22 cellular contexts compared by ENCODE assay signal in genomic region chr10:49353895-49354566, GRCh38. TPM values are rescaled to one million over a fixed set of nuclear protein-coding genes. Genes with fewer than 3 reads are reported as not detected.
DNase-seq lines count a peak whose midpoint lies in the region; ATAC-seq and TF ChIP-seq lines count a peak whose summit lies in the region.
"Had no signal": no experiment of that assay in that cellular context is flagged by ENCODE, and none has a peak within 500 bp of the region (broad histone marks: within the 10 kb centered on the region; RNA-seq: fewer than 3 reads in every experiment).

No MANE protein-coding gene starts in this region.

- CTCF ChIA-PET in activated CD8-positive, alpha-beta T cell treated with anti-CD3 and anti-CD28 coated beads, Interleukin-2, amount 10 ng/mL, durations not matched to agents 7 days and 5 days (lab: Charles Lee): no interaction called here
- CTCF ChIA-PET in activated CD8-positive, alpha-beta T cell treated with anti-CD3 and anti-CD28 coated beads for 36 hours (lab: Charles Lee): no interaction called here

- no peaks in the 10 kb centered on the region for H3K36me3 ChIP-seq in esophagus muscularis mucosa
- no peaks in the 10 kb centered on the region for H3K36me3 ChIP-seq in neuronal stem cell (replicated peaks in 1 of 2; ENCODE audit: control insufficient read depth in 2 of 2, insufficient read depth in 2 of 2, low read length in 2 of 2)
- H3K36me3 ChIP-seq in vagina: no peaks in the 10 kb centered on the region
- H3K36me3 ChIP-seq: HAP-1 had no signal

- H3K4me1 ChIP-seq in esophagus muscularis mucosa (no peaks in the 10 kb centered on the region), neuronal stem cell (ENCODE audit: control insufficient read depth in 2 of 2, insufficient read depth in 1 of 2, low read depth in 1 of 2, low read length in 2 of 2) (no peaks in the 10 kb centered on the region), vagina (no peaks in the 10 kb centered on the region)
- H3K4me1 ChIP-seq: A549, HAP-1 had no signal

- H2BK12ac ChIP-seq in neuronal stem cell (ENCODE audit: low read length): no peak overlapping the region

- H3K9me3 ChIP-seq in esophagus muscularis mucosa (peaks cover 0 to 27% (median 19%) of the 10 kb centered on the region in 4 donors), neuronal stem cell (replicated peaks in 1 of 2; ENCODE audit: control insufficient read depth in 2 of 2, insufficient read depth in 1 of 2, low read depth in 1 of 2, low read length in 2 of 2) (no peaks in the 10 kb centered on the region), vagina (no peaks in the 10 kb centered on the region)
- H3K9me3 ChIP-seq: HAP-1 had no signal

- H3K4ac ChIP-seq in neuronal stem cell (ENCODE audit: low read length): no peak overlapping the region

- peak overlapping the region; percentile 49 for H3K23ac ChIP-seq in neuronal stem cell (ENCODE audit: low read depth, low read length, poor library complexity)

- no peaks in the 10 kb centered on the region for H3K79me1 ChIP-seq in neuronal stem cell (ENCODE audit: low read depth, low read length)

- H3K9ac ChIP-seq in neuronal stem cell (ENCODE audit: low read depth, low read length, poor library complexity): no peak overlapping the region

- peaks cover 13% of the 10 kb centered on the region for H3K27me3 Mint-ChIP-seq in activated CD8-positive, alpha-beta T cell treated with anti-CD3 and anti-CD28 coated beads, Interleukin-2, amount 10 ng/mL, durations not matched to agents 7 days and 5 days (ENCODE audit: low read depth)
- peaks cover 2% of the 10 kb centered on the region for H3K27me3 Mint-ChIP-seq in activated CD8-positive, alpha-beta T cell treated with anti-CD3 and anti-CD28 coated beads for 36 hours
- H3K27me3 Mint-ChIP-seq in activated CD4-positive, alpha-beta T cell treated with anti-CD3 and anti-CD28 coated beads, Interleukin-2, amount 10 ng/mL, durations not matched to agents 24 days and 14 days: peaks cover 2% of the 10 kb centered on the region

- H3K4me3 ChIP-seq in esophagus muscularis mucosa (no peak overlapping the region), neuronal stem cell (ENCODE audit: low read length in 2 of 2) (no peak overlapping the region), vagina (no peak overlapping the region)
- H3K4me3 ChIP-seq: A549, GM23338, HAP-1 had no signal

- peak overlapping the region; percentile 12 for H3K14ac ChIP-seq in neuronal stem cell (ENCODE audit: low read length)

- no peaks in the 10 kb centered on the region for H3K36me3 Mint-ChIP-seq in activated CD8-positive, alpha-beta T cell treated with anti-CD3 and anti-CD28 coated beads, Interleukin-2, amount 10 ng/mL, durations not matched to agents 7 days and 5 days (ENCODE audit: low read depth)
- no peaks in the 10 kb centered on the region for H3K36me3 Mint-ChIP-seq in activated CD8-positive, alpha-beta T cell treated with anti-CD3 and anti-CD28 coated beads for 36 hours (ENCODE audit: low read depth)
- no peaks in the 10 kb centered on the region for H3K36me3 Mint-ChIP-seq in activated CD4-positive, alpha-beta T cell treated with anti-CD3 and anti-CD28 coated beads, Interleukin-2, amount 10 ng/mL, durations not matched to agents 24 days and 14 days (ENCODE audit: low read depth)
- H3K36me3 Mint-ChIP-seq: CD4-positive, alpha-beta memory T cell had no signal

- no peak overlapping the region for H2BK120ac ChIP-seq in neuronal stem cell (ENCODE audit: low read depth, low read length)

- H2AFZ ChIP-seq in neuronal stem cell (ENCODE audit: low read length): no peak overlapping the region
- H2AFZ ChIP-seq: GM23338 had no signal

- H3K4me1 Mint-ChIP-seq in activated CD8-positive, alpha-beta T cell treated with anti-CD3 and anti-CD28 coated beads, Interleukin-2, amount 10 ng/mL, durations not matched to agents 7 days and 5 days (ENCODE audit: low read depth): peaks cover 3% of the 10 kb centered on the region
- peaks cover 3% of the 10 kb centered on the region for H3K4me1 Mint-ChIP-seq in activated CD8-positive, alpha-beta T cell treated with anti-CD3 and anti-CD28 coated beads for 36 hours (ENCODE audit: low read depth)
- H3K4me1 Mint-ChIP-seq in activated CD4-positive, alpha-beta T cell treated with anti-CD3 and anti-CD28 coated beads, Interleukin-2, amount 10 ng/mL, durations not matched to agents 24 days and 14 days: peaks cover 5% of the 10 kb centered on the region
- H3K4me1 Mint-ChIP-seq: CD4-positive, alpha-beta memory T cell; GM23338 had no signal

- WGBS in esophagus muscularis mucosa: 88% methylated on average over 8 of the region's 8 CpGs
- no CpG with 5 or more reads among the region's 8 CpGs for WGBS in neuronal stem cell (ENCODE audit: extremely low coverage in 2 of 2, insufficient read length in 2 of 2, insufficient replicate concordance in 1 of 2), 2 donors

- no peaks in the 10 kb centered on the region for H3K9me3 Mint-ChIP-seq in activated CD8-positive, alpha-beta T cell treated with anti-CD3 and anti-CD28 coated beads, Interleukin-2, amount 10 ng/mL, durations not matched to agents 7 days and 5 days (ENCODE audit: insufficient read depth)
- peaks cover 5% of the 10 kb centered on the region for H3K9me3 Mint-ChIP-seq in activated CD8-positive, alpha-beta T cell treated with anti-CD3 and anti-CD28 coated beads for 36 hours
- no peaks in the 10 kb centered on the region for H3K9me3 Mint-ChIP-seq in activated CD4-positive, alpha-beta T cell treated with anti-CD3 and anti-CD28 coated beads, Interleukin-2, amount 10 ng/mL, durations not matched to agents 24 days and 14 days
- H3K9me3 Mint-ChIP-seq: HFFc6 had no signal

- no peak for TF ChIP-seq POLR2A in esophagus muscularis mucosa (IDR thresholded peaks at IDR 0.05; ENCODE audit: low read depth)
- TF ChIP-seq POLR2A in vagina (IDR thresholded peaks at IDR 0.05): no peak

- ATAC-seq in activated CD8-positive, alpha-beta T cell treated with anti-CD3 and anti-CD28 coated beads, Interleukin-2, amount 10 ng/mL, durations not matched to agents 7 days and 5 days: no peak
- ATAC-seq in activated CD8-positive, alpha-beta T cell treated with anti-CD3 and anti-CD28 coated beads for 36 hours: no peak
- ATAC-seq: A549, GM23338 had no signal

- H3K4me3 Mint-ChIP-seq in activated CD8-positive, alpha-beta T cell treated with anti-CD3 and anti-CD28 coated beads, Interleukin-2, amount 10 ng/mL, durations not matched to agents 7 days and 5 days: no peak overlapping the region
- H3K4me3 Mint-ChIP-seq in activated CD8-positive, alpha-beta T cell treated with anti-CD3 and anti-CD28 coated beads for 36 hours: no peak overlapping the region
- H3K4me3 Mint-ChIP-seq in activated CD4-positive, alpha-beta T cell treated with anti-CD3 and anti-CD28 coated beads, Interleukin-2, amount 10 ng/mL, durations not matched to agents 24 days and 14 days: no peak overlapping the region
- H3K4me3 Mint-ChIP-seq: CD4-positive, alpha-beta memory T cell; GM23338; HFFc6 had no signal

- H4K8ac ChIP-seq in neuronal stem cell (ENCODE audit: low read depth, low read length): no peak overlapping the region

- no peak overlapping the region for H3K4me2 ChIP-seq in neuronal stem cell (ENCODE audit: insufficient read depth, low read length, poor library complexity, severe bottlenecking)
- H3K4me2 ChIP-seq: A549, GM23338 had no signal

- H4K91ac ChIP-seq in neuronal stem cell (ENCODE audit: low read depth, low read length, poor library complexity): no peak overlapping the region

- no peak for TF ChIP-seq EP300 in esophagus muscularis mucosa (IDR thresholded peaks at IDR 0.05)

- H3K27ac ChIP-seq in esophagus muscularis mucosa (replicated peaks in 1 of 4) (no peak overlapping the region), neuronal stem cell (replicated peaks; ENCODE audit: low read length) (no peak overlapping the region), vagina (no peak overlapping the region)
- H3K27ac ChIP-seq: A549 had no signal

- intact Hi-C loops in activated CD8-positive, alpha-beta T cell treated with anti-CD3 and anti-CD28 coated beads for 36 hours (cut with micrococcal nuclease): no loop called here
- intact Hi-C loops in esophagus muscularis mucosa (cut with DNase I): no loop called here
- intact Hi-C loops in vagina (cut with DNase I): no loop called here
- intact Hi-C loops in activated CD4-positive, alpha-beta T cell treated with anti-CD3 and anti-CD28 coated beads, Interleukin-2, amount 10 ng/mL, durations not matched to agents 24 days and 14 days (cut with micrococcal nuclease): no loop called here

- H2AK5ac ChIP-seq in neuronal stem cell (ENCODE audit: low read depth, low read length): no peak overlapping the region

- POLR2A ChIA-PET in activated CD8-positive, alpha-beta T cell treated with anti-CD3 and anti-CD28 coated beads, Interleukin-2, amount 10 ng/mL, durations not matched to agents 7 days and 5 days (lab: Charles Lee): no interaction called here
- POLR2A ChIA-PET in activated CD8-positive, alpha-beta T cell treated with anti-CD3 and anti-CD28 coated beads for 36 hours (lab: Charles Lee): no interaction called here

- no peak overlapping the region for H3K27ac Mint-ChIP-seq in activated CD8-positive, alpha-beta T cell treated with anti-CD3 and anti-CD28 coated beads, Interleukin-2, amount 10 ng/mL, durations not matched to agents 7 days and 5 days
- H3K27ac Mint-ChIP-seq in activated CD8-positive, alpha-beta T cell treated with anti-CD3 and anti-CD28 coated beads for 36 hours: no peak overlapping the region
- no peak overlapping the region for H3K27ac Mint-ChIP-seq in activated CD4-positive, alpha-beta T cell treated with anti-CD3 and anti-CD28 coated beads, Interleukin-2, amount 10 ng/mL, durations not matched to agents 24 days and 14 days
- H3K27ac Mint-ChIP-seq: CD4-positive, alpha-beta memory T cell; GM23338; HFFc6 had no signal

- peaks cover 0 to 13% (median 0%) of the 10 kb centered on the region in 4 donors for H3K27me3 ChIP-seq in esophagus muscularis mucosa
- no peaks in the 10 kb centered on the region for H3K27me3 ChIP-seq in neuronal stem cell (ENCODE audit: control insufficient read depth in 3 of 3, insufficient read depth in 3 of 3, low read depth in 1 of 3, low read length in 3 of 3)
- no peaks in the 10 kb centered on the region for H3K27me3 ChIP-seq in vagina

- DNase-seq in activated CD8-positive, alpha-beta T cell treated with anti-CD3 and anti-CD28 coated beads, Interleukin-2, amount 10 ng/mL, durations not matched to agents 7 days and 5 days: peak; percentile 13
- no peak for DNase-seq in activated CD8-positive, alpha-beta T cell treated with anti-CD3 and anti-CD28 coated beads for 36 hours
- DNase-seq in esophagus muscularis mucosa (ENCODE audit: extremely low spot score) (peak; percentile 62), neuronal stem cell (ENCODE audit: low spot score) (no peak), vagina (ENCODE audit: extremely low spot score in 2 of 2) (peak; percentile 83 to 91), AG08395 (ENCODE audit: low spot score) (no peak)
- no peak for DNase-seq in activated CD4-positive, alpha-beta T cell treated with anti-CD3 and anti-CD28 coated beads, Interleukin-2, amount 10 ng/mL, durations not matched to agents 24 days and 14 days
- DNase-seq: 8988T; ACHN; C1 segment of cervical spinal cord; Calu3; CD4-positive, alpha-beta memory T cell; COR-L47; DMS79 treated with DMSO at 0.1 percent for 48 hours; GF-D8; HFFc6 had no signal

- H3K18ac ChIP-seq in neuronal stem cell (ENCODE audit: low read length): peak overlapping the region; percentile 14

- no peak overlapping the region for H2BK15ac ChIP-seq in neuronal stem cell (ENCODE audit: low read length)

- H2BK5ac ChIP-seq in neuronal stem cell (ENCODE audit: low read length): no peak overlapping the region

- TF ChIP-seq CTCF in activated CD8-positive, alpha-beta T cell treated with anti-CD3 and anti-CD28 coated beads for 36 hours (IDR thresholded peaks at IDR 0.05): no peak
- TF ChIP-seq CTCF in esophagus muscularis mucosa (IDR thresholded peaks at IDR 0.05) (no peak), vagina (IDR thresholded peaks at IDR 0.05) (no peak)

RNA-seq across cellular contexts. Expression of gene DRGX, which starts 41.9 kb away (rescaled TPM):
- not detected for total RNA-seq in activated CD8-positive, alpha-beta T cell treated with anti-CD3 and anti-CD28 coated beads, Interleukin-2, amount 10 ng/mL, durations not matched to agents 7 days and 5 days
- total RNA-seq in activated CD8-positive, alpha-beta T cell treated with anti-CD3 and anti-CD28 coated beads for 36 hours: not detected
- total RNA-seq in esophagus muscularis mucosa (not detected), vagina (not detected)
- not detected for polyA plus RNA-seq in neuronal stem cell (2013, experiment 1 of 2)
- polyA plus RNA-seq in neuronal stem cell (2013, experiment 2 of 2): not detected
- total RNA-seq in activated CD4-positive, alpha-beta T cell treated with anti-CD3 and anti-CD28 coated beads, Interleukin-2, amount 10 ng/mL, durations not matched to agents 24 days and 14 days: 0.09 TPM in 1 of 2 replicates, not detected in the other
- total RNA-seq: Calu3; CD4-positive, alpha-beta memory T cell; Daoy; GM23338 had no signal
- polyA plus RNA-seq: A549; CD4-positive, alpha-beta memory T cell; GM23338 had no signal

RNA-seq across cellular contexts. Expression of gene C10orf71, which starts 55.1 kb away (rescaled TPM):
- total RNA-seq in activated CD8-positive, alpha-beta T cell treated with anti-CD3 and anti-CD28 coated beads, Interleukin-2, amount 10 ng/mL, durations not matched to agents 7 days and 5 days: not detected
- total RNA-seq in activated CD8-positive, alpha-beta T cell treated with anti-CD3 and anti-CD28 coated beads for 36 hours: not detected
- total RNA-seq in esophagus muscularis mucosa (under 1 TPM in 2 of 4 donors, not detected in 2; 0.06 to 0.42 TPM), vagina (not detected)
- 0.01 TPM for polyA plus RNA-seq in neuronal stem cell (2013, experiment 1 of 2)
- polyA plus RNA-seq in neuronal stem cell (2013, experiment 2 of 2): 0.03 TPM
- not detected in 2 replicates for total RNA-seq in activated CD4-positive, alpha-beta T cell treated with anti-CD3 and anti-CD28 coated beads, Interleukin-2, amount 10 ng/mL, durations not matched to agents 24 days and 14 days
- total RNA-seq: Calu3; CD4-positive, alpha-beta memory T cell; Daoy; G401; GM23338; HFFc6 had no signal
- polyA plus RNA-seq: A549; BJ; CD4-positive, alpha-beta memory T cell; GM23338 had no signal

Comparison
In these comparisons a context has a peak if more than half of its experiments do, and no peak if none do; other contexts are left out.
1. DNase-seq: peak in activated CD8-positive, alpha-beta T cell treated with anti-CD3 and anti-CD28 coated beads, Interleukin-2, amount 10 ng/mL, durations not matched to agents 7 days and 5 days (single experiment), esophagus muscularis mucosa (single experiment) and vagina (2 of 2); none in activated CD8-positive, alpha-beta T cell treated with anti-CD3 and anti-CD28 coated beads for 36 hours (single experiment), neuronal stem cell (single experiment), activated CD4-positive, alpha-beta T cell treated with anti-CD3 and anti-CD28 coated beads, Interleukin-2, amount 10 ng/mL, durations not matched to agents 24 days and 14 days (single experiment) and AG08395 (single experiment).